Comparison of ENCODE assay signal across 8 cellular contexts in the genomic region with DNA sequence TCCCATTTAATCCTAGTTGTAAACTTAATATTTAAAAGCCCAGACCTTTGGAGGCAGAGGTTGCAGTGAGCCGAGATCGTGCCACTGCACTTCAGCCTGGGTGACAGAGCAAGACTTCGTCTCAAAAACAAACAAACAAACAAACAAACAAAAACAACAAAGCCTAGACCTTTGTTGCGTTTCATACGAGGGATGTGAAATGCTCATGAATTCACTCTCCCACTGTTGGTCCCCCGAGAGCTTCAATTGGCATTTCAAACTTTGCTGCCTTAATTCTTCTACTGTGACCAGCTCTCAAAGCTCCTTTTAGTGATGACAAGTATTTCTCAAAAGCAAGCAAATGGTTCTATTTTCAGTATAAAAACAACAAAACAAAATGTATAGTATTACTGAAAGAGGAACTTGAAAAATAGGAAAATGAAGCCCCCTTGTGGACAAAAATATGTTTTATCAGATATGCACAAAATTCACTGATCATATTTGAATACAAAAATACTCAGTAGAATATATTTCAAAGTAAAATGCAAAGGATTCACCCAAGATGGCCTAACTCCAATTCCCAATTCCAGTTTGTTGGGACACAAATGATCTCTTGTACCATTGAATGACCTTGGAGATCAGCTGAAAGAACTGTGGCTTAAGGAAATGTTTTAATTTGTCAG.
DNase-seq lines count a peak whose midpoint lies in the region; ATAC-seq and TF ChIP-seq lines count a peak whose summit lies in the region.

No MANE protein-coding gene starts in this region.

- intact Hi-C loops in tibial artery (cut with DNase I; ENCODE audit: low total_unique reads), result loop anchor here (1.0 kb wide), 1 partner anchor 326 kb away; no protein-coding TSS in a partner anchor

- H3K4me1 ChIP-seq in lung (ENCODE audit: control insufficient read depth in 2 of 2, insufficient read depth in 2 of 2, low read length in 2 of 2), result peaks cover 0 to 2% of the 10 kb centered on the region in 2 donors
- peaks cover 0 to 17% (median 10%) of the 10 kb centered on the region in 4 donors for H3K4me1 ChIP-seq in tibial artery

- DNase-seq in activated T-cell treated with anti-CD3 and anti-CD28 coated beads, Interleukin-2, amount 50 U/mL, for 4 hours, result no peak
- DNase-seq in activated T-cell treated with anti-CD3 and anti-CD28 coated beads, Interleukin-2, amount 50 U/mL, for 48 hours, result no peak
- DNase-seq in NCI-H748 (lab: John Stamatoyannopoulos, UW; ENCODE audit: unreplicated experiment) (peak; percentile 43), cerebellar cortex (ENCODE audit: low spot score) (peak; percentile 60), lung (ENCODE audit: low spot score) (no peak), tibial artery (no peak), islet precursor cell (no peak)

- peak overlapping the region; percentile 41 for H3K4me3 Mint-ChIP-seq in activated T-cell treated with anti-CD3 and anti-CD28 coated beads, Interleukin-2, amount 50 U/mL, for 4 hours

- no peaks in the 10 kb centered on the region for H3K9me3 Mint-ChIP-seq in activated T-cell treated with anti-CD3 and anti-CD28 coated beads, Interleukin-2, amount 50 U/mL, for 4 hours

- no peak for ATAC-seq in activated T-cell treated with anti-CD3 and anti-CD28 coated beads, Interleukin-2, amount 50 U/mL, for 4 hours
- no peak for ATAC-seq in lung (ENCODE audit: insufficient read depth, low FRiP score)
- ATAC-seq in GM19463 (IDR thresholded peaks at IDR 0.05; ENCODE audit: unreplicated experiment), result no peak

- no peaks in the 10 kb centered on the region for H3K4me1 Mint-ChIP-seq in activated T-cell treated with anti-CD3 and anti-CD28 coated beads, Interleukin-2, amount 50 U/mL, for 4 hours (ENCODE audit: low read depth)

- H3K36me3 ChIP-seq in lung (ENCODE audit: control insufficient read depth in 2 of 2, insufficient read depth in 2 of 2, low read length in 2 of 2) (no peaks in the 10 kb centered on the region), tibial artery (no peaks in the 10 kb centered on the region)

- H3K27ac ChIP-seq in lung (ENCODE audit: low read depth in 1 of 2, low read length in 1 of 2) (no peak overlapping the region), tibial artery (peak overlapping the region; percentile 67 to 75)

- TF ChIP-seq CTCF in lung (IDR thresholded peaks at IDR 0.05; ENCODE audit: control extremely low read depth, extremely low read depth) (peak; percentile 41), tibial artery (IDR thresholded peaks at IDR 0.05) (peak; percentile 61 to 75)

- no peaks in the 10 kb centered on the region for H3K36me3 Mint-ChIP-seq in activated T-cell treated with anti-CD3 and anti-CD28 coated beads, Interleukin-2, amount 50 U/mL, for 4 hours (ENCODE audit: insufficient read depth)

- H3K9me3 ChIP-seq in lung (ENCODE audit: control insufficient read depth in 2 of 2, insufficient read depth in 1 of 2, low read length in 1 of 2) (no peaks in the 10 kb centered on the region), tibial artery (no peaks in the 10 kb centered on the region)

- H3K27me3 ChIP-seq in lung (ENCODE audit: control insufficient read depth, insufficient read depth) (no peaks in the 10 kb centered on the region), tibial artery (no peaks in the 10 kb centered on the region)

- WGBS in lung, 2 donors, result 39 to 43% methylated on average over 6 of the region's 6 CpGs

- peaks cover 12% of the 10 kb centered on the region for H3K27me3 Mint-ChIP-seq in activated T-cell treated with anti-CD3 and anti-CD28 coated beads, Interleukin-2, amount 50 U/mL, for 4 hours (ENCODE audit: low read depth)

- H3K4me3 ChIP-seq in lung (no peak overlapping the region), tibial artery (peak overlapping the region; percentile 25 to 34)

Comparison
In these comparisons a context has a peak if more than half of its experiments do, and no peak if none do; other contexts are left out.
1. DNase-seq: peak in NCI-H748 (single experiment) and cerebellar cortex (single experiment); none in activated T-cell treated with anti-CD3 and anti-CD28 coated beads, Interleukin-2, amount 50 U/mL, for 4 hours (single experiment), activated T-cell treated with anti-CD3 and anti-CD28 coated beads, Interleukin-2, amount 50 U/mL, for 48 hours (0 of 2), lung (single experiment), tibial artery (0 of 2) and islet precursor cell (single experiment).
2. H3K27ac ChIP-seq: peak in tibial artery (2 of 2); none in lung (0 of 2).